ENCODE assay signal across 17 cellular contexts in the genomic region with DNA sequence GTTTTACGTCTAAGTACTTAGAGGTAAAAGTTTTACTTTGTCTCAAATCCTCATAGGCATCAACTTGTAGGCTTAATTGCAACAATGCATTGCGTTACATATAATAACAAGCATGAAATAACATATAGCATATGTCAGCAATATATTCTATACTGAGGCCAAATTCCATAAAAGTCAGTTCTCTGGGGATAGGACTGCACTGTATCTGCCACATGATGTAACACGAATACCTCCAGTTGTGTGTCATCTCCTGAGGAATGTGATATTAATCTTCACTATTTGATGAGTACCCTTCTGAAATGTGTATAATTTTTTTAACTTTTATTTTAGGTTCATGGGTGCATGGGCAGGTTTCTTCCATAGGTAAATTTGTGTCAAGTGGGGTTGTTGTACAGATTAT.
DNase-seq lines count a peak whose midpoint lies in the region; ATAC-seq and TF ChIP-seq lines count a peak whose summit lies in the region.
"Had no signal": no experiment of that assay in that cellular context is flagged by ENCODE, and none has a peak within 500 bp of the region (broad histone marks: within the 10 kb centered on the region; RNA-seq: fewer than 3 reads in every experiment).

No MANE protein-coding gene starts in this region.

- no peak overlapping the region for H3K23ac ChIP-seq in IMR-90 (ENCODE audit: low read depth, low read length)

- POLR2A ChIA-PET in IMR-90 (lab: Charles Lee; ENCODE audit: unreplicated experiment) = no interaction called here

- peak; percentile 33 for DNase-seq in IMR-90
- DNase-seq in astrocyte of the spinal cord (ENCODE audit: low read depth, low spot score) = peak; percentile 33
- DNase-seq in foreskin fibroblast = peak; percentile 45 to 62
- no peak for DNase-seq in C1 segment of cervical spinal cord (lab: John Stamatoyannopoulos, UW)
- DNase-seq in left ventricle myocardium inferior = no peak
- no peak for DNase-seq in activated T-cell treated with anti-CD3 and anti-CD28 coated beads, Interleukin-2, amount 50 U/mL, for 1 hour
- DNase-seq in OCI-M1 (lab: John Stamatoyannopoulos, UW) = no peak
- DNase-seq: activated CD4-positive, CD25-positive, alpha-beta regulatory T cell treated with anti-CD3 and anti-CD28 coated beads, Interleukin-2, amount 50 U/mL, for 72 hours; CD4-positive, alpha-beta memory T cell; DMS79; endodermal cell; left colon; NCI-H1092; NCI-H524 treated with DMSO at 0.1 percent for 48 hours; T1000 had no signal

- no peak overlapping the region; the same call in 1 of the 2 replicates for H2BK120ac ChIP-seq in IMR-90 (ENCODE audit: low read depth, low read length)

- intact Hi-C loops in IMR-90 (cut with micrococcal nuclease) = loop anchor here (5.0 to 10.0 kb wide), 2 partner anchors 242 to 879 kb away; no protein-coding TSS in a partner anchor
- intact Hi-C loops in left ventricle myocardium inferior (cut with micrococcal nuclease) = no loop called here

- no peak overlapping the region for H3K4me2 ChIP-seq in IMR-90 (ENCODE audit: low read depth, low read length)

- peak overlapping the region in 1 of 2 experiments; percentile 12; a peak in 1 of 4 replicates for H4K8ac ChIP-seq in IMR-90 (ENCODE audit: low read depth in 2 of 2, low read length in 2 of 2)

- H3K56ac ChIP-seq in IMR-90 (ENCODE audit: extremely low read depth, insufficient read depth, low read length) = no peak overlapping the region

- TF ChIP-seq POLR2A in IMR-90 (IDR thresholded peaks at IDR 0.05; ENCODE audit: low read depth, low read length) = no peak

- in situ Hi-C loops in IMR-90 (cut with MboI; ENCODE audit: low sequenced_read_pairs) (loop anchor here (5.0 kb wide), 1 partner anchor 302 kb away; no protein-coding TSS in a partner anchor), astrocyte of the spinal cord (cut with HindIII; ENCODE audit: low sequenced_read_pairs) (loop anchor here (10.0 kb wide), 1 partner anchor 299 kb away; no protein-coding TSS in a partner anchor)

- no peaks in the 10 kb centered on the region for H3K79me1 ChIP-seq in IMR-90 (ENCODE audit: low read depth in 1 of 2, low read length in 2 of 2)

- no peak for TF ChIP-seq RAD21 in IMR-90 (IDR thresholded peaks at IDR 0.05; ENCODE audit: low read length)

- no peak overlapping the region for H2BK5ac ChIP-seq in IMR-90 (ENCODE audit: low read depth, low read length, poor library complexity, severe bottlenecking)

- no peak for TF ChIP-seq CTCF in IMR-90 (conservative IDR thresholded peaks at IDR 0.05; ENCODE audit: low read depth, low read length)
- no peak for TF ChIP-seq CTCF in astrocyte of the spinal cord (IDR thresholded peaks at IDR 0.05; ENCODE audit: low read depth, low read length)
- TF ChIP-seq CTCF in foreskin fibroblast (IDR thresholded peaks at IDR 0.05; ENCODE audit: low read depth, low read length) = no peak
- no peak for TF ChIP-seq CTCF in left ventricle myocardium inferior (IDR thresholded peaks at IDR 0.05; ENCODE audit: borderline replicate concordance)

- H3K36me3 ChIP-seq in ACC112 (ENCODE audit: insufficient read depth, low read length) (no peaks in the 10 kb centered on the region), IMR-90 (ENCODE audit: control insufficient read depth, insufficient read depth, low read length) (no peaks in the 10 kb centered on the region), left ventricle myocardium inferior (no peaks in the 10 kb centered on the region)
- H3K36me3 ChIP-seq: right atrium auricular region had no signal

- no peak overlapping the region for H2AFZ ChIP-seq in ACC112 (ENCODE audit: low read length, unreplicated experiment)
- H2AFZ ChIP-seq in IMR-90 (replicated peaks; ENCODE audit: low read length, poor library complexity) = no peak overlapping the region

- CTCF ChIA-PET in IMR-90 (lab: Yijun Ruan, JAX) = no interaction called here

- ATAC-seq in IMR-90 (ENCODE audit: low read depth) = peak; percentile 60; the same call in 1 of the 2 replicates
- ATAC-seq: left colon had no signal

- H2BK15ac ChIP-seq in IMR-90 (ENCODE audit: low read depth, low read length) = no peak overlapping the region

- WGBS in IMR-90 (ENCODE audit: extremely low coverage in 2 of 2, insufficient read length in 1 of 2), 2 experiments = no CpG with 5 or more reads among the region's 3 CpGs

- dilution Hi-C loops in IMR-90 (cut with HindIII; ENCODE audit: low sequenced_read_pairs, unreplicated experiment) = no loop called here

- H3K4me1 ChIP-seq in ACC112 (ENCODE audit: control insufficient read depth, insufficient read depth, low read length, unreplicated experiment) = peaks cover 36% of the 10 kb centered on the region
- peaks cover 1% of the 10 kb centered on the region; the same call in 1 of the 2 replicates for H3K4me1 ChIP-seq in IMR-90 (ENCODE audit: control insufficient read depth, insufficient read depth, low read length)
- H3K4me1 ChIP-seq in left ventricle myocardium inferior = no peaks in the 10 kb centered on the region
- H3K4me1 ChIP-seq: right atrium auricular region had no signal

- no peak overlapping the region for H4K5ac ChIP-seq in IMR-90 (ENCODE audit: low read depth, low read length)

- no peaks in the 10 kb centered on the region for H4K20me1 ChIP-seq in IMR-90 (ENCODE audit: insufficient read depth, low read length)

- no peaks in the 10 kb centered on the region for H3K79me2 ChIP-seq in ACC112 (ENCODE audit: control insufficient read depth, insufficient read depth, low read length, unreplicated experiment)

- H2AK9ac ChIP-seq in IMR-90 (replicated peaks; ENCODE audit: low read depth, low read length, poor library complexity) = no peak overlapping the region

- no peak overlapping the region for H3K4me3 ChIP-seq in ACC112 (ENCODE audit: low read depth, low read length)
- no peak overlapping the region for H3K4me3 ChIP-seq in IMR-90 (ENCODE audit: insufficient read depth, low read depth, low read length)
- no peak overlapping the region for H3K4me3 ChIP-seq in astrocyte of the spinal cord (ENCODE audit: low read depth, low read length)
- H3K4me3 ChIP-seq in foreskin fibroblast (ENCODE audit: low read depth in 1 of 2, low read length in 2 of 2) = no peak overlapping the region
- H3K4me3 ChIP-seq in left ventricle myocardium inferior = no peak overlapping the region
- H3K4me3 ChIP-seq: right atrium auricular region had no signal

- H4K91ac ChIP-seq in IMR-90 (ENCODE audit: insufficient read depth, low read depth, low read length) = no peak overlapping the region

- H3K18ac ChIP-seq in IMR-90 (ENCODE audit: low read depth, low read length) = no peak overlapping the region; the same call in 1 of the 2 replicates

- H3K27me3 ChIP-seq in ACC112 (ENCODE audit: insufficient read depth, low read length) (no peaks in the 10 kb centered on the region), IMR-90 (ENCODE audit: control insufficient read depth, insufficient read depth, low read length) (no peaks in the 10 kb centered on the region), left ventricle myocardium inferior (ENCODE audit: low read depth) (no peaks in the 10 kb centered on the region)
- H3K27me3 ChIP-seq: right atrium auricular region had no signal

- peaks cover 3% of the 10 kb centered on the region; the same call in 1 of the 2 replicates for H3K9me1 ChIP-seq in IMR-90 (ENCODE audit: insufficient read depth, low read length)

- H3K14ac ChIP-seq in IMR-90 (replicated peaks; ENCODE audit: low read depth, low read length) = no peak overlapping the region

- H3K9me3 ChIP-seq in IMR-90 (ENCODE audit: control insufficient read depth, insufficient read depth, low read length) (no peaks in the 10 kb centered on the region; the same call in 1 of the 2 replicates), left ventricle myocardium inferior (replicated peaks) (no peaks in the 10 kb centered on the region)

- H3K4ac ChIP-seq in IMR-90 (ENCODE audit: low read depth, low read length) = no peak overlapping the region; the same call in 1 of the 2 replicates

- peak overlapping the region; percentile 44 for H3K27ac ChIP-seq in ACC112 (ENCODE audit: low read depth, low read length)
- no peak overlapping the region for H3K27ac ChIP-seq in IMR-90 (ENCODE audit: insufficient read depth, low read length)
- no peak overlapping the region for H3K27ac ChIP-seq in left ventricle myocardium inferior (replicated peaks)
- H3K27ac ChIP-seq: right atrium auricular region had no signal

- no TSS peak for BruUV-seq in IMR-90 (replicated peaks; lab: Mats Ljungman, UMichigan)

- H2BK20ac ChIP-seq in IMR-90 (ENCODE audit: low read depth, low read length) = no peak overlapping the region

- no peak overlapping the region for H2AK5ac ChIP-seq in IMR-90 (ENCODE audit: low read depth, low read length)

- H3K9ac ChIP-seq in IMR-90 (ENCODE audit: low read depth, low read length) = no peak overlapping the region

TF ChIP-seq in IMR-90, 13 proteins besides CTCF, POLR2A, EP300 and RAD21:
- TF ChIP-seq MXI1 (IDR thresholded peaks at IDR 0.05; ENCODE audit: borderline replicate concordance, low read depth, low read length) = no peak
- TF ChIP-seq MAFK (IDR thresholded peaks at IDR 0.05; ENCODE audit: low read depth, low read length) = peak; percentile 90
- TF ChIP-seq, protein P1, sequence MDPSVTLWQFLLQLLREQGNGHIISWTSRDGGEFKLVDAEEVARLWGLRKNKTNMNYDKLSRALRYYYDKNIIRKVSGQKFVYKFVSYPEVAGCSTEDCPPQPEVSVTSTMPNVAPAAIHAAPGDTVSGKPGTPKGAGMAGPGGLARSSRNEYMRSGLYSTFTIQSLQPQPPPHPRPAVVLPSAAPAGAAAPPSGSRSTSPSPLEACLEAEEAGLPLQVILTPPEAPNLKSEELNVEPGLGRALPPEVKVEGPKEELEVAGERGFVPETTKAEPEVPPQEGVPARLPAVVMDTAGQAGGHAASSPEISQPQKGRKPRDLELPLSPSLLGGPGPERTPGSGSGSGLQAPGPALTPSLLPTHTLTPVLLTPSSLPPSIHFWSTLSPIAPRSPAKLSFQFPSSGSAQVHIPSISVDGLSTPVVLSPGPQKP (IDR thresholded peaks at IDR 0.05; ENCODE audit: borderline replicate concordance, low read depth, low read length) = no peak
- TF ChIP-seq CEBPB (IDR thresholded peaks at IDR 0.05; ENCODE audit: low read depth, low read length) = no peak
- TF ChIP-seq RFX5 (IDR thresholded peaks at IDR 0.05; ENCODE audit: low read depth, low read length) = no peak
- no peak for TF ChIP-seq USF2 (IDR thresholded peaks at IDR 0.05; ENCODE audit: low read depth, low read length)
- no peak for TF ChIP-seq MAZ (IDR thresholded peaks at IDR 0.05; ENCODE audit: borderline replicate concordance, low read depth, low read length)
- no peak for TF ChIP-seq RCOR1 (IDR thresholded peaks at IDR 0.05; ENCODE audit: insufficient replicate concordance, low read length)
TF ChIP-seq in IMR-90: peak in this region for 1.

Comparison
In these comparisons a context has a peak if more than half of its experiments do, and no peak if none do; other contexts are left out.
1. DNase-seq: peak in IMR-90 (single experiment), astrocyte of the spinal cord (single experiment) and foreskin fibroblast (2 of 2); none in C1 segment of cervical spinal cord (0 of 14), left ventricle myocardium inferior (single experiment), activated T-cell treated with anti-CD3 and anti-CD28 coated beads, Interleukin-2, amount 50 U/mL, for 1 hour (single experiment) and OCI-M1 (single experiment).